In genomic region chr5:64839936-64840335, GRCh38 we compare ENCODE assay signal across 16 cellular contexts.
DNase-seq lines count a peak whose midpoint lies in the region; ATAC-seq and TF ChIP-seq lines count a peak whose summit lies in the region.
"Had no signal": no experiment of that assay in that cellular context is flagged by ENCODE, and none has a peak within 500 bp of the region (broad histone marks: within the 10 kb centered on the region; RNA-seq: fewer than 3 reads in every experiment).

No MANE protein-coding gene starts in this region.

- H3K27me3 ChIP-seq in left ventricle myocardium inferior (ENCODE audit: low read depth), result no peaks in the 10 kb centered on the region
- H3K27me3 ChIP-seq in heart left ventricle, result no peaks in the 10 kb centered on the region
- no peaks in the 10 kb centered on the region for H3K27me3 ChIP-seq in upper lobe of left lung
- H3K27me3 ChIP-seq: BLaER1 treated with 17β-estradiol and CSF1 and Interleukin-3, amounts not matched to agents 10 nM and 100 nM had no signal

- 88 to 94% (median 89%) methylated on average over 1 of the region's 1 CpG for whole genome bisulfite sequencing in heart left ventricle, 4 donors
- 86 to 89% methylated on average over 1 of the region's 1 CpG for WGBS in upper lobe of left lung, 2 donors

- no peak for ATAC-seq in heart left ventricle
- no peak for ATAC-seq in HG03342 (IDR thresholded peaks at IDR 0.05; ENCODE audit: unreplicated experiment)
- no peak for ATAC-seq in upper lobe of left lung (ENCODE audit: low FRiP score in 2 of 2)
- ATAC-seq: CD8-positive, alpha-beta T cell had no signal

- TF ChIP-seq POLR2A in heart left ventricle (IDR thresholded peaks at IDR 0.05) (no peak), upper lobe of left lung (IDR thresholded peaks at IDR 0.05) (no peak)

- DNase-seq in left ventricle myocardium inferior, result no peak
- DNase-seq in heart left ventricle, result no peak
- DNase-seq in cardiac fibroblast (ENCODE audit: low read depth in 2 of 2), result peak; percentile 52 to 77
- DNase-seq in fibroblast of the aortic adventitia (ENCODE audit: low read depth), result peak; percentile 20
- DNase-seq in stromal cell of bone marrow (ENCODE audit: low read depth), result peak; percentile 30
- no peak for DNase-seq in upper lobe of left lung
- DNase-seq in stimulated activated CD4-positive, alpha-beta T cell treated with anti-CD3 and anti-CD28 coated beads, Interleukin-15, amount 100 ng/mL, for 24 hours, result no peak
- DNase-seq: 8988T; Calu3; CD8-positive, alpha-beta T cell; DMS79 treated with DMSO at 0.1 percent for 48 hours; GF-D8; IMR-90 had no signal

- peak overlapping the region; percentile 66 for H3K27ac ChIP-seq in left ventricle myocardium inferior (replicated peaks)
- H3K27ac ChIP-seq in heart left ventricle, result peak overlapping the region in 1 of 12 donors; percentile 5
- no peak overlapping the region for H3K27ac ChIP-seq in upper lobe of left lung
- H3K27ac ChIP-seq: BLaER1 treated with 17β-estradiol and CSF1 and Interleukin-3, amounts not matched to agents 10 nM and 100 nM had no signal

- TF ChIP-seq EP300 in upper lobe of left lung (IDR thresholded peaks at IDR 0.05), result no peak

- H3K9me3 ChIP-seq in left ventricle myocardium inferior (replicated peaks) (peaks cover 4% of the 10 kb centered on the region), heart left ventricle (peaks cover 0 to 7% (median 0%) of the 10 kb centered on the region in 12 donors), upper lobe of left lung (no peaks in the 10 kb centered on the region)
- H3K9me3 ChIP-seq: HAP-1 had no signal

- TF ChIP-seq CTCF in left ventricle myocardium inferior (IDR thresholded peaks at IDR 0.05; ENCODE audit: borderline replicate concordance) (no peak), heart left ventricle (IDR thresholded peaks at IDR 0.05) (no peak), cardiac fibroblast (IDR thresholded peaks at IDR 0.05; ENCODE audit: low read depth, low read length) (no peak), fibroblast of the aortic adventitia (IDR thresholded peaks at IDR 0.05; ENCODE audit: insufficient read depth, low read length) (no peak), upper lobe of left lung (IDR thresholded peaks at IDR 0.05) (no peak)

- intact Hi-C loops in left ventricle myocardium inferior (cut with micrococcal nuclease) (no loop called here), heart left ventricle (cut with DNase I) (no loop called here)

- H3K36me3 ChIP-seq in left ventricle myocardium inferior (peaks cover 25% of the 10 kb centered on the region), heart left ventricle (peaks cover 0 to 9% (median 0%) of the 10 kb centered on the region in 9 donors), upper lobe of left lung (peaks cover 0 to 5% (median 2%) of the 10 kb centered on the region in 4 donors)
- H3K36me3 ChIP-seq: HAP-1 had no signal

- H3K4me1 ChIP-seq in left ventricle myocardium inferior, result peaks cover 36% of the 10 kb centered on the region
- peaks cover 0 to 42% (median 19%) of the 10 kb centered on the region in 12 donors for H3K4me1 ChIP-seq in heart left ventricle
- H3K4me1 ChIP-seq in upper lobe of left lung, result peaks cover 0 to 4% (median 0%) of the 10 kb centered on the region in 4 donors

- H3K4me3 ChIP-seq in left ventricle myocardium inferior (no peak overlapping the region), heart left ventricle (no peak overlapping the region), cardiac fibroblast (replicated peaks in 1 of 2; ENCODE audit: low read depth in 2 of 2, low read length in 2 of 2) (no peak overlapping the region), fibroblast of the aortic adventitia (ENCODE audit: low read depth, low read length) (no peak overlapping the region), upper lobe of left lung (no peak overlapping the region)
- H3K4me3 ChIP-seq: BLaER1 treated with 17β-estradiol and CSF1 and Interleukin-3, amounts not matched to agents 10 nM and 100 nM; HAP-1 had no signal

Comparison
In these comparisons a context has a peak if more than half of its experiments do, and no peak if none do; other contexts are left out.
1. DNase-seq: peak in cardiac fibroblast (2 of 2), fibroblast of the aortic adventitia (single experiment) and stromal cell of bone marrow (single experiment); none in left ventricle myocardium inferior (single experiment), heart left ventricle (0 of 5), upper lobe of left lung (0 of 2) and stimulated activated CD4-positive, alpha-beta T cell treated with anti-CD3 and anti-CD28 coated beads, Interleukin-15, amount 100 ng/mL, for 24 hours (single experiment).